Comparison of ENCODE assay signal across 17 cellular contexts in genomic region chr11:110928373-110928772, GRCh38.
DNase-seq lines count a peak whose midpoint lies in the region; ATAC-seq and TF ChIP-seq lines count a peak whose summit lies in the region.
"Had no signal": no experiment of that assay in that cellular context is flagged by ENCODE, and none has a peak within 500 bp of the region (broad histone marks: within the 10 kb centered on the region; RNA-seq: fewer than 3 reads in every experiment).

No MANE protein-coding gene starts in this region.

- CTCF ChIA-PET in HEK293 (lab: Yijun Ruan, JAX): interaction anchor here (0.6 kb wide), 1 partner anchor 159 kb away, joined by 3 read pairs; no protein-coding TSS in a partner anchor

- POLR2A ChIA-PET in HEK293 (lab: Yijun Ruan, JAX): no interaction called here

- no peak overlapping the region for H3K27ac ChIP-seq in HEK293 (ENCODE audit: extremely low read depth, low read depth, low read length)
- H3K27ac ChIP-seq in WERI-Rb-1: peak overlapping the region; percentile 23
- H3K27ac ChIP-seq: BLaER1 had no signal

- TF ChIP-seq CTCF in HEK293 (tag by site-specific recombination; IDR thresholded peaks at IDR 0.05) (no peak), WERI-Rb-1 (IDR thresholded peaks at IDR 0.05; ENCODE audit: low read depth, low read length) (no peak)

- H3K9me3 ChIP-seq in HEK293 (ENCODE audit: control insufficient read depth, insufficient read depth, low read depth, low read length) (no peaks in the 10 kb centered on the region), WERI-Rb-1 (ENCODE audit: severe bottlenecking) (no peaks in the 10 kb centered on the region)

- no peaks in the 10 kb centered on the region for H3K4me1 ChIP-seq in HEK293 (ENCODE audit: control insufficient read depth, insufficient read depth, low read length)
- H3K4me1 ChIP-seq: BLaER1 had no signal

- H3K9me3 Mint-ChIP-seq in stimulated activated memory B cell treated with anti-CD40 and anti-IgM and Interleukin-4, amounts not matched to agents 10 μg/mL and 1 μg/mL and 100 μg/mL, for 72 hours: peaks cover 2% of the 10 kb centered on the region

- H3K36me3 ChIP-seq in HEK293 (ENCODE audit: control insufficient read depth in 2 of 2, insufficient read depth in 1 of 2, low read length in 2 of 2): no peaks in the 10 kb centered on the region
- no peaks in the 10 kb centered on the region for H3K36me3 ChIP-seq in WERI-Rb-1
- H3K36me3 ChIP-seq: BLaER1 had no signal

- H3K4me3 ChIP-seq in HEK293 (ENCODE audit: low read depth, low read length) (no peak overlapping the region), WERI-Rb-1 (ENCODE audit: low read depth, low read length) (no peak overlapping the region)
- H3K4me3 ChIP-seq: BLaER1, GM12878 had no signal

- no peaks in the 10 kb centered on the region for H3K36me3 Mint-ChIP-seq in stimulated activated memory B cell treated with anti-CD40 and anti-IgM and Interleukin-4, amounts not matched to agents 10 μg/mL and 1 μg/mL and 100 μg/mL, for 72 hours

- no peaks in the 10 kb centered on the region for H3K27me3 ChIP-seq in WERI-Rb-1 (ENCODE audit: insufficient read depth, low read depth, severe bottlenecking)
- H3K27me3 ChIP-seq: BLaER1 had no signal

- ATAC-seq in stimulated activated memory B cell treated with anti-CD40 and anti-IgM and Interleukin-4, amounts not matched to agents 10 μg/mL and 1 μg/mL and 100 μg/mL, for 72 hours: no peak
- ATAC-seq: GM12878, HepG2 had no signal

- no peak overlapping the region for H3K27ac Mint-ChIP-seq in stimulated activated memory B cell treated with anti-CD40 and anti-IgM and Interleukin-4, amounts not matched to agents 10 μg/mL and 1 μg/mL and 100 μg/mL, for 72 hours
- H3K27ac Mint-ChIP-seq: CD8-positive, alpha-beta memory T cell; H9 had no signal

- no peaks in the 10 kb centered on the region for H3K4me1 Mint-ChIP-seq in stimulated activated memory B cell treated with anti-CD40 and anti-IgM and Interleukin-4, amounts not matched to agents 10 μg/mL and 1 μg/mL and 100 μg/mL, for 72 hours
- H3K4me1 Mint-ChIP-seq: CD8-positive, alpha-beta memory T cell; H9 had no signal

- DNase-seq in NCI-H2081 (lab: John Stamatoyannopoulos, UW): peak; percentile 3 to 32
- DNase-seq in NCI-H2081 treated with DMSO at 0.1 percent for 48 hours (lab: John Stamatoyannopoulos, UW): no peak
- peak; percentile 98 for DNase-seq in NCI-H69 (lab: John Stamatoyannopoulos, UW)
- DNase-seq in WERI-Rb-1: peak; percentile 58
- DNase-seq in activated effector memory CD4-positive, alpha-beta T cell treated with anti-CD3 and anti-CD28 coated beads, Interleukin-2, amount 50 U/mL, for 16 hours: no peak
- DNase-seq in activated gamma-delta T cell treated with Interleukin-2 at 50 U/mL for 16 hours: no peak
- DNase-seq: 8988T; AML-193; CD8-positive, alpha-beta memory T cell; DMS79; GOT3; H9 had no signal

- H3K27me3 Mint-ChIP-seq in stimulated activated memory B cell treated with anti-CD40 and anti-IgM and Interleukin-4, amounts not matched to agents 10 μg/mL and 1 μg/mL and 100 μg/mL, for 72 hours: no peaks in the 10 kb centered on the region

- H3K4me3 Mint-ChIP-seq in stimulated activated memory B cell treated with anti-CD40 and anti-IgM and Interleukin-4, amounts not matched to agents 10 μg/mL and 1 μg/mL and 100 μg/mL, for 72 hours: no peak overlapping the region
- H3K4me3 Mint-ChIP-seq: CD8-positive, alpha-beta memory T cell; H9 had no signal

TF ChIP-seq in HEK293, 187 proteins besides CTCF, POLR2A, EP300 and RAD21:
- TF ChIP-seq BCL11B (tag by site-specific recombination; IDR thresholded peaks at IDR 0.05; ENCODE audit: low read depth): no peak
- TF ChIP-seq PRDM10 (tag by site-specific recombination; IDR thresholded peaks at IDR 0.05): peak; percentile 35; the same call in 1 of the 2 replicates

Comparison
In these comparisons a context has a peak if more than half of its experiments do, and no peak if none do; other contexts are left out.
1. DNase-seq: peak in NCI-H2081 (2 of 2), NCI-H69 (single experiment) and WERI-Rb-1 (single experiment); none in NCI-H2081 treated with DMSO at 0.1 percent for 48 hours (single experiment), activated effector memory CD4-positive, alpha-beta T cell treated with anti-CD3 and anti-CD28 coated beads, Interleukin-2, amount 50 U/mL, for 16 hours (single experiment) and activated gamma-delta T cell treated with Interleukin-2 at 50 U/mL for 16 hours (single experiment).